18 cellular contexts compared by ENCODE assay signal in genomic region chr2:203997481-203997880, GRCh38.
A peak's percentile ranks its signal among the peaks of the same experiment; 100 is the strongest.
DNase-seq lines count a peak whose midpoint lies in the region; ATAC-seq and TF ChIP-seq lines count a peak whose summit lies in the region.
"Had no signal": no experiment of that assay in that cellular context is flagged by ENCODE, and none has a peak within 500 bp of the region (broad histone marks: within the 10 kb centered on the region; RNA-seq: fewer than 3 reads in every experiment).

No MANE protein-coding gene starts in this region.

- TF ChIP-seq CTCF in MM.1S (IDR thresholded peaks at IDR 0.05; ENCODE audit: low read length), result no peak

- no peak overlapping the region for H2AFZ ChIP-seq in MM.1S (ENCODE audit: low read length)
- H2AFZ ChIP-seq: GM23248, neural progenitor cell had no signal

- no peaks in the 10 kb centered on the region for H3K36me3 Mint-ChIP-seq in CD4-positive, CD25-positive, alpha-beta regulatory T cell
- H3K36me3 Mint-ChIP-seq: neural progenitor cell had no signal

- no peak for ATAC-seq in CD4-positive, CD25-positive, alpha-beta regulatory T cell (ENCODE audit: low read depth in 2 of 2)
- ATAC-seq in GM18907 (IDR thresholded peaks at IDR 0.05; ENCODE audit: unreplicated experiment), result peak; percentile 56
- ATAC-seq in HG02678 (IDR thresholded peaks at IDR 0.05; ENCODE audit: unreplicated experiment), result peak; percentile 52
- peak; percentile 69 for ATAC-seq in HG03460 (IDR thresholded peaks at IDR 0.05; ENCODE audit: unreplicated experiment)

- H3K27ac Mint-ChIP-seq in CD4-positive, CD25-positive, alpha-beta regulatory T cell, result peak overlapping the region; percentile 15 to 86 (median 57)
- H3K27ac Mint-ChIP-seq: neural progenitor cell had no signal

- H3K27me3 Mint-ChIP-seq in CD4-positive, CD25-positive, alpha-beta regulatory T cell, result no peaks in the 10 kb centered on the region

- peak overlapping the region; percentile 72 for H3K4me3 ChIP-seq in CD4-positive, CD25-positive, alpha-beta regulatory T cell (ENCODE audit: low read depth, low read length)
- no peak overlapping the region for H3K4me3 ChIP-seq in MM.1S (ENCODE audit: low read length)
- H3K4me3 ChIP-seq: GM23248, lower lobe of right lung, neural progenitor cell, sigmoid colon, stomach had no signal

- H3K9me3 Mint-ChIP-seq in CD4-positive, CD25-positive, alpha-beta regulatory T cell, result peaks cover 0 to 8% (median 0%) of the 10 kb centered on the region in 7 donors
- H3K9me3 Mint-ChIP-seq: neural progenitor cell had no signal

- H3K79me2 ChIP-seq in MM.1S (ENCODE audit: low read length), result no peaks in the 10 kb centered on the region

- H3K4me1 ChIP-seq in CD4-positive, CD25-positive, alpha-beta regulatory T cell (ENCODE audit: control insufficient read depth, insufficient read depth, low read length, poor library complexity, severe bottlenecking), result peaks cover 63% of the 10 kb centered on the region
- H3K4me1 ChIP-seq in MM.1S (ENCODE audit: low read length), result 0 out of 2 replicates have a peak, but pooled peaks cover 7% of the 10 kb centered on the region
- H3K4me1 ChIP-seq: neural progenitor cell had no signal

- H3K4me3 Mint-ChIP-seq in CD4-positive, CD25-positive, alpha-beta regulatory T cell, result peak overlapping the region in 3 of 4 donors; percentile 12 to 53 (median 21)
- H3K4me3 Mint-ChIP-seq: neural progenitor cell had no signal

- H3K4me2 ChIP-seq in MM.1S (ENCODE audit: low read depth, low read length), result no peak overlapping the region
- H3K4me2 ChIP-seq: neural progenitor cell had no signal

- no peaks in the 10 kb centered on the region for H3F3A ChIP-seq in MM.1S (ENCODE audit: insufficient read depth, low read length)

- H3K27ac ChIP-seq in CD4-positive, CD25-positive, alpha-beta regulatory T cell (ENCODE audit: insufficient read depth, low read length, poor library complexity, severe bottlenecking), result peak overlapping the region; percentile 50
- H3K27ac ChIP-seq in MM.1S (ENCODE audit: low read length), result no peak overlapping the region
- H3K27ac ChIP-seq: GM23248, lower lobe of right lung, neural progenitor cell, sigmoid colon, stomach had no signal

- H3K9me2 ChIP-seq in MM.1S (replicated peaks; ENCODE audit: insufficient read depth, low read length), result no peaks in the 10 kb centered on the region

- no peaks in the 10 kb centered on the region for H3K27me3 ChIP-seq in CD4-positive, CD25-positive, alpha-beta regulatory T cell (ENCODE audit: control insufficient read depth, insufficient read depth, low read length)
- no peaks in the 10 kb centered on the region for H3K27me3 ChIP-seq in MM.1S (replicated peaks; ENCODE audit: insufficient read depth, low read length)
- H3K27me3 ChIP-seq: neural progenitor cell, sigmoid colon, stomach had no signal

- H3K9me3 ChIP-seq in CD4-positive, CD25-positive, alpha-beta regulatory T cell (ENCODE audit: control insufficient read depth in 2 of 2, low read length in 2 of 2), result no peaks in the 10 kb centered on the region
- H3K9me3 ChIP-seq in MM.1S (replicated peaks; ENCODE audit: insufficient read depth, low read length), result no peaks in the 10 kb centered on the region
- H3K9me3 ChIP-seq: lower lobe of right lung, sigmoid colon, stomach had no signal

- no peaks in the 10 kb centered on the region for H4K20me1 ChIP-seq in MM.1S (ENCODE audit: insufficient read depth, low read length)

- peak in 1 of 3 donors; percentile 23 for DNase-seq in CD4-positive, CD25-positive, alpha-beta regulatory T cell
- DNase-seq in MM.1S (no peak), NCI-H2107 (lab: John Stamatoyannopoulos, UW) (no peak), AML-193 (lab: John Stamatoyannopoulos, UW) (no peak), NCI-H2227 treated with DMSO at 0.1 percent for 48 hours (lab: John Stamatoyannopoulos, UW) (no peak)
- DNase-seq: anterior cingulate cortex, dermis blood vessel endothelial cell, GM23248, KBM-7, lower lobe of right lung, NCI-H1417 treated with DMSO at 0.1 percent for 48 hours, NCI-H524 treated with DMSO at 0.1 percent for 48 hours, sigmoid colon, stomach had no signal

- H3K9ac ChIP-seq in MM.1S (ENCODE audit: low read length), result no peak overlapping the region
- H3K9ac ChIP-seq: GM23248, neural progenitor cell had no signal

- H3K4me1 Mint-ChIP-seq in CD4-positive, CD25-positive, alpha-beta regulatory T cell, result peaks cover 37 to 60% (median 56%) of the 10 kb centered on the region in 4 donors
- H3K4me1 Mint-ChIP-seq: neural progenitor cell had no signal

- H3K36me3 ChIP-seq in CD4-positive, CD25-positive, alpha-beta regulatory T cell (ENCODE audit: control insufficient read depth, insufficient read depth, low read length), result no peaks in the 10 kb centered on the region
- H3K36me3 ChIP-seq in MM.1S (replicated peaks; ENCODE audit: insufficient read depth, low read length), result no peaks in the 10 kb centered on the region
- H3K36me3 ChIP-seq: lower lobe of right lung, neural progenitor cell, sigmoid colon, stomach had no signal

Comparison
In these comparisons a context has a peak if more than half of its experiments do, and no peak if none do; other contexts are left out.
1. ATAC-seq: peak in GM18907 (single experiment), HG02678 (single experiment) and HG03460 (single experiment); none in CD4-positive, CD25-positive, alpha-beta regulatory T cell (0 of 2).